ENCODE assay signal across 9 cellular contexts in the genomic region with DNA sequence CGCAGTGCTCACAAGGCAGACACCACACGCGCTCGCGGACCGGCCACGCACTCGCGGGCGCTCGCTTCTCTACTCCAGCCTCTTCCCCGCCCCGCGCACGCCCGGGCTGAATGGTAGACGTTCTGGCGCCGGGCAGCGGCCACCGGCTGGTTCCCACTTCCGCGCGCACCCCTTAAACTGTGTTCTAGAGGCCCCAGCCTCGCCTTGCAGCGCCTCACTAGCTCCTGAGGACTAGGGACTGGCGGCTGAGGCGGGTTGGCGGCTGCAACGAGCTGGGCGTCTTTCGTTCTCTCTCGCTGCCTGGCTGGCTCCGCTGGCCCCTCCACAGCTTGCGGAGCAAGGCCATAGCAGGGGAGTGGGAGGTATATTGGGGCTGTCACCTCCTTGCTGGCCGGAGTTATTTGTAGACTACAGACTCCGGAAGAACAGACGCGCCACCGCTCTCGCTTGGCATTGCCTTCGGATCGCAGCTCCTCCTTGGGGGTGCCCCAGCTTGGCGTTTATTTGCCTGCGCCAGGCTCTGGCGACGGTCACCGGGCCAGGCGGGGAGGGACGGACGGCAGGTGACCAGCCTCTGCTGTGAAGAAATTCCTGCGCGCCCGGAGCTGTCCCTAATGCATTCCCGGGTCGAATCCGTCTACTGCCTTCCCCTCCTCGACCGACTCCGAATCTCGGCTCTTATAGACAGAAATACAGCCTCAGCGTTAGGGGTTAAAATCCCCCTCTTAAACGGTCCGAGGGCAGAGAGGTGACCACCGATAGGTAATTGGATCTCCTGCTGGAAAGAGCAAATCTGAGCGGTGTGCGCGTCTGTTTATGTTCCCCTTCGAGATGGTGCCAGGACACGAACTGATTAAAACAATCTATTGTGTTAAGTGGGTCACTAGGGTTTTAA. TPM values are rescaled to one million over a fixed set of nuclear protein-coding genes. Genes with fewer than 3 reads are reported as not detected.
A peak's percentile ranks its signal among the peaks of the same experiment; 100 is the strongest.
DNase-seq lines count a peak whose midpoint lies in the region; ATAC-seq and TF ChIP-seq lines count a peak whose summit lies in the region.
"Had no signal": no experiment of that assay in that cellular context is flagged by ENCODE, and none has a peak within 500 bp of the region (broad histone marks: within the 10 kb centered on the region; RNA-seq: fewer than 3 reads in every experiment).

No MANE protein-coding gene starts in this region.

- no peaks in the 10 kb centered on the region for H3K9me3 Mint-ChIP-seq in activated naive CD4-positive, alpha-beta T cell treated with anti-CD3 and anti-CD28 coated beads for 36 hours
- H3K9me3 Mint-ChIP-seq in activated naive CD4-positive, alpha-beta T cell treated with anti-CD3 and anti-CD28 coated beads, Interleukin-2, amount 10 ng/mL, durations not matched to agents 7 days and 5 days = no peaks in the 10 kb centered on the region
- H3K9me3 Mint-ChIP-seq in memory B cell = no peaks in the 10 kb centered on the region

- no peak for TF ChIP-seq EP300 in transverse colon (IDR thresholded peaks at IDR 0.05; ENCODE audit: low read depth)

- no peak for TF ChIP-seq CTCF in cardiac fibroblast (IDR thresholded peaks at IDR 0.05; ENCODE audit: low read depth, low read length)
- no peak for TF ChIP-seq CTCF in transverse colon (IDR thresholded peaks at IDR 0.05)

- intact Hi-C loops in activated naive CD4-positive, alpha-beta T cell treated with anti-CD3 and anti-CD28 coated beads for 36 hours (cut with micrococcal nuclease) = no loop called here
- intact Hi-C loops in transverse colon (cut with DNase I; ENCODE audit: low total_unique reads) = no loop called here

- peak overlapping the region; percentile 3 for H3K4me3 Mint-ChIP-seq in activated naive CD4-positive, alpha-beta T cell treated with anti-CD3 and anti-CD28 coated beads for 36 hours
- H3K4me3 Mint-ChIP-seq in activated naive CD4-positive, alpha-beta T cell treated with anti-CD3 and anti-CD28 coated beads, Interleukin-2, amount 10 ng/mL, durations not matched to agents 7 days and 5 days = no peak overlapping the region
- H3K4me3 Mint-ChIP-seq in memory B cell = peak overlapping the region; percentile 39

- no peak overlapping the region for H3K27ac Mint-ChIP-seq in activated naive CD4-positive, alpha-beta T cell treated with anti-CD3 and anti-CD28 coated beads for 36 hours
- no peak overlapping the region for H3K27ac Mint-ChIP-seq in activated naive CD4-positive, alpha-beta T cell treated with anti-CD3 and anti-CD28 coated beads, Interleukin-2, amount 10 ng/mL, durations not matched to agents 7 days and 5 days
- H3K27ac Mint-ChIP-seq in memory B cell = no peak overlapping the region

- H3K4me3 ChIP-seq in cardiac fibroblast (replicated peaks in 1 of 2; ENCODE audit: low read depth in 2 of 2, low read length in 2 of 2) = peak overlapping the region; percentile 53 to 75
- H3K4me3 ChIP-seq in transverse colon = peak overlapping the region; percentile 39 to 51 (median 40)

- H3K4me1 ChIP-seq in transverse colon = peaks cover 0 to 26% (median 23%) of the 10 kb centered on the region in 4 donors

- peak overlapping the region; percentile 48 to 72 (median 60) for H3K27ac ChIP-seq in transverse colon

- 7 to 9% methylated on average over 12 to 70 of the region's 70 CpGs for WGBS in transverse colon (ENCODE audit: low coverage in 1 of 2), 2 donors

- H3K9me3 ChIP-seq in transverse colon = no peaks in the 10 kb centered on the region

- H3K36me3 Mint-ChIP-seq in activated naive CD4-positive, alpha-beta T cell treated with anti-CD3 and anti-CD28 coated beads for 36 hours (ENCODE audit: low read depth) = no peaks in the 10 kb centered on the region
- no peaks in the 10 kb centered on the region for H3K36me3 Mint-ChIP-seq in activated naive CD4-positive, alpha-beta T cell treated with anti-CD3 and anti-CD28 coated beads, Interleukin-2, amount 10 ng/mL, durations not matched to agents 7 days and 5 days
- no peaks in the 10 kb centered on the region for H3K36me3 Mint-ChIP-seq in memory B cell

- no peak for DNase-seq in activated naive CD4-positive, alpha-beta T cell treated with anti-CD3 and anti-CD28 coated beads for 36 hours
- DNase-seq in activated naive CD4-positive, alpha-beta T cell treated with anti-CD3 and anti-CD28 coated beads, Interleukin-2, amount 10 ng/mL, durations not matched to agents 7 days and 5 days = no peak
- DNase-seq in cardiac fibroblast (ENCODE audit: low read depth in 2 of 2) (peak in 1 of 2 donors; percentile 43), memory B cell (ENCODE audit: low spot score in 2 of 2) (no peak), transverse colon (peak; percentile 17), GDM1 (lab: John Stamatoyannopoulos, UW) (no peak)

- CTCF ChIA-PET in activated naive CD4-positive, alpha-beta T cell treated with anti-CD3 and anti-CD28 coated beads for 36 hours (lab: Charles Lee) = no interaction called here
- CTCF ChIA-PET in activated naive CD4-positive, alpha-beta T cell treated with anti-CD3 and anti-CD28 coated beads, Interleukin-2, amount 10 ng/mL, durations not matched to agents 7 days and 5 days (lab: Charles Lee) = no interaction called here

- ATAC-seq in memory B cell (ENCODE audit: low read depth) = no peak
- ATAC-seq in GM18498 (IDR thresholded peaks at IDR 0.05; ENCODE audit: unreplicated experiment) = no peak
- no peak for ATAC-seq in GM18907 (IDR thresholded peaks at IDR 0.05; ENCODE audit: unreplicated experiment)

- no peak for TF ChIP-seq POLR2A in transverse colon (IDR thresholded peaks at IDR 0.05)

- H3K27me3 Mint-ChIP-seq in activated naive CD4-positive, alpha-beta T cell treated with anti-CD3 and anti-CD28 coated beads for 36 hours (ENCODE audit: low read depth) = peaks cover 57% of the 10 kb centered on the region
- H3K27me3 Mint-ChIP-seq in activated naive CD4-positive, alpha-beta T cell treated with anti-CD3 and anti-CD28 coated beads, Interleukin-2, amount 10 ng/mL, durations not matched to agents 7 days and 5 days = peaks cover 76% of the 10 kb centered on the region
- H3K27me3 Mint-ChIP-seq in memory B cell = peaks cover 17% of the 10 kb centered on the region

- peaks cover 14% of the 10 kb centered on the region for H3K4me1 Mint-ChIP-seq in activated naive CD4-positive, alpha-beta T cell treated with anti-CD3 and anti-CD28 coated beads for 36 hours (ENCODE audit: low read depth)
- H3K4me1 Mint-ChIP-seq in activated naive CD4-positive, alpha-beta T cell treated with anti-CD3 and anti-CD28 coated beads, Interleukin-2, amount 10 ng/mL, durations not matched to agents 7 days and 5 days = peaks cover 14% of the 10 kb centered on the region
- peaks cover 24% of the 10 kb centered on the region for H3K4me1 Mint-ChIP-seq in memory B cell

- H3K36me3 ChIP-seq in transverse colon = no peaks in the 10 kb centered on the region

- peaks cover 70% of the 10 kb centered on the region for H3K27me3 ChIP-seq in transverse colon

- in situ Hi-C loops in transverse colon (cut with MboI; ENCODE audit: low pct_ligation_motif_present in 1 of 4, low pct_unique_long_range_greater_than_20kb in 1 of 4, low sequenced_read_pairs in 3 of 4) = no loop called here

RNA-seq across cellular contexts. Expression of a gene that starts 1.3 kb away (rescaled TPM):
- total RNA-seq in activated naive CD4-positive, alpha-beta T cell treated with anti-CD3 and anti-CD28 coated beads for 36 hours = not detected
- 10 to 100 TPM; 10.9 to 42.3 (median 17.8) TPM for total RNA-seq in transverse colon
- total RNA-seq: T-helper 1 cell treated with Interleukin-12 subunit alpha and Interleukin-12 subunit beta and Interleukin-4 antibody, amounts not matched to agents 30 ng/mL and 1 ng/mL, for 36 hours had no signal

Comparison
In these comparisons a context has a peak if more than half of its experiments do, and no peak if none do; other contexts are left out.
1. RNA of a gene that starts 1.3 kb away (total RNA-seq): 10.9 to 42.3 TPM in transverse colon; not detected in activated naive CD4-positive, alpha-beta T cell treated with anti-CD3 and anti-CD28 coated beads for 36 hours; every median in the first group is over 10 times any median in the second.